Comparison of ENCODE assay signal across 8 cellular contexts in the genomic region with DNA sequence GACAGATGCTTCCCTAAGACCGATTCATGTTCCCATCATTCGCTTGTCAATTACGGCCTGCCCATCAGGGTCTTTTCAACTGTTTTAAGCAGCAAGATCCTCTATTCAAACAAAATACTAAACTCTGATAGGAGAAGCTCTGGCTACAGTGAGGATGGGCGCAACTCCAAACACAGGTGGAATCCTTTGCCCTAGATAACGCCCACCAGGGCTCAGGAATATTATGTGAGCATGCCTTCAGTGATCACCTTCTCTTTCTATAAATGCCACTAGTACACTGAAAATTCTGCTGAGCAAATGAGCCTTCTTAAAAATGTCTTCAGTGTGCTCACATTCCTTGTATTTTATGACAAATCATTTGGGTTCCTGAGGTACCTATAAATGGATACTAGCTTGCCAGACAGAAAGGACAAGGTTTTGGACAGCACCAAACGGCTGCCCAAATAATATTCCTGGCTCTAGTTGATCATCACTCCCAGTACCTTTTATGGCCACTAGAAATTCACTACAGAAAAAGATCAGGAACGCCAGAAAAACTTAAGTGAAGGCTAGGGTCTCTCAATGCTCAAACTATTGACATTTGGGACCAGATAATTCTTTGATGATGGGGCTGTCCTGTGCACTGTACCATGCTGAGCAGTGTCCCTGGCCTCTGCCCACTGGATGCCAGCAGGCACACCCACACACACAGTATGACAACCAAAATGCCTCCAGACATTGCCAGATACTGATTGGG. TPM values are rescaled to one million over a fixed set of nuclear protein-coding genes. Genes with fewer than 3 reads are reported as not detected.
DNase-seq lines count a peak whose midpoint lies in the region; ATAC-seq, FAIRE-seq and TF ChIP-seq lines count a peak whose summit lies in the region.

No MANE protein-coding gene starts in this region.

- no peak overlapping the region for H4K8ac ChIP-seq in H9 (replicated peaks; ENCODE audit: insufficient read length, low read depth, low read length)

- H3K36me3 Mint-ChIP-seq in H9 (ENCODE audit: insufficient read depth in 1 of 3, low read depth in 3 of 3) (peaks cover 40 to 70% (median 56%) of the 10 kb centered on the region in 3 experiments; a peak in 6 of 7 replicates), astrocyte (ENCODE audit: low read depth, unreplicated experiment) (peaks cover 13% of the 10 kb centered on the region)

- H3K9me3 Mint-ChIP-seq in H9 (no peaks in the 10 kb centered on the region), astrocyte (ENCODE audit: unreplicated experiment) (no peaks in the 10 kb centered on the region)

- H3K27ac ChIP-seq in 22Rv1 (peak overlapping the region; percentile 18; the same call in 1 of the 2 replicates), H9 (ENCODE audit: insufficient read length, low read depth, low read length) (no peak overlapping the region), astrocyte (ENCODE audit: low read depth, low read length) (peak overlapping the region; percentile 71)

- no peak overlapping the region for H3K4me3 ChIP-seq in astrocyte (ENCODE audit: insufficient read depth, low read depth, low read length)
- peak overlapping the region; percentile 29 for H3K4me3 ChIP-seq in mononuclear cell (ENCODE audit: low read length)

- peaks cover 9% of the 10 kb centered on the region for H3K79me1 ChIP-seq in H9 (ENCODE audit: insufficient read depth, low read depth, low read length, poor library complexity, severe bottlenecking)

- H3K4ac ChIP-seq in H9 (ENCODE audit: low read depth, low read length): no peak overlapping the region

- H3K9ac ChIP-seq in H9 (ENCODE audit: extremely low read depth, insufficient read length, low read length) (no peak overlapping the region), astrocyte (ENCODE audit: low read length) (peak overlapping the region; percentile 71)

- H3K4me1 ChIP-seq in H9 (ENCODE audit: insufficient read depth, low read length) (no peaks in the 10 kb centered on the region), astrocyte (ENCODE audit: insufficient read depth, low read length) (peaks cover 31% of the 10 kb centered on the region), mononuclear cell (ENCODE audit: insufficient read depth, low read length) (peaks cover 87% of the 10 kb centered on the region)

- H2BK120ac ChIP-seq in H9 (ENCODE audit: low read depth, low read length, poor library complexity, severe bottlenecking): no peak overlapping the region

- H2BK5ac ChIP-seq in H9 (ENCODE audit: insufficient read length, low read length): no peak overlapping the region

- H3K4me3 Mint-ChIP-seq in H9 (no peak overlapping the region), astrocyte (ENCODE audit: unreplicated experiment) (no peak overlapping the region)

- H3K9me3 ChIP-seq in H9 (ENCODE audit: control insufficient read depth, low read depth, low read length): no peaks in the 10 kb centered on the region
- H3K9me3 ChIP-seq in astrocyte (ENCODE audit: insufficient read depth, low read depth, low read length): no peaks in the 10 kb centered on the region
- H3K9me3 ChIP-seq in mononuclear cell (ENCODE audit: low read depth, low read length): no peaks in the 10 kb centered on the region

- H4K20me1 ChIP-seq in H9 (ENCODE audit: control insufficient read depth, insufficient read depth, insufficient read length) (no peaks in the 10 kb centered on the region), astrocyte (ENCODE audit: insufficient read depth, low read length) (peaks cover 54% of the 10 kb centered on the region)

- H3K4me2 ChIP-seq in H9 (ENCODE audit: insufficient read depth, insufficient read length, low read length) (no peak overlapping the region), astrocyte (ENCODE audit: low read length) (peak overlapping the region; percentile 67)

- peaks cover 65 to 79% of the 10 kb centered on the region in 2 experiments for H3K4me1 Mint-ChIP-seq in H9
- peaks cover 39% of the 10 kb centered on the region for H3K4me1 Mint-ChIP-seq in astrocyte (ENCODE audit: low read depth, unreplicated experiment)

- H3K79me2 ChIP-seq in H9 (ENCODE audit: insufficient read depth, low read length): peaks cover 56% of the 10 kb centered on the region
- peaks cover 97% of the 10 kb centered on the region for H3K79me2 ChIP-seq in astrocyte (ENCODE audit: insufficient read depth, low read length)

- no peak overlapping the region for H3K23ac ChIP-seq in H9 (ENCODE audit: insufficient read length, low read depth, low read length)

- no peak overlapping the region for H3T11ph ChIP-seq in H9 (ENCODE audit: low read length)

- H3K18ac ChIP-seq in H9 (ENCODE audit: insufficient read length, low read depth, low read length): no peak overlapping the region

- H2AFZ ChIP-seq in H9 (ENCODE audit: low read length): no peak overlapping the region
- no peak overlapping the region for H2AFZ ChIP-seq in astrocyte (ENCODE audit: low read depth, low read length)

- FAIRE-seq in astrocyte (lab: Jason Lieb, UNC): no peak

- H2BK15ac ChIP-seq in H9 (ENCODE audit: low read depth, low read length): no peak overlapping the region

- no peak overlapping the region for H3K14ac ChIP-seq in H9 (ENCODE audit: insufficient read depth, low read length)

- no peak for DNase-seq in H9
- DNase-seq in astrocyte (ENCODE audit: low read depth): no peak
- no peak for DNase-seq in occipital lobe (lab: John Stamatoyannopoulos, UW)
- DNase-seq in UCSD-AML1 (lab: John Stamatoyannopoulos, UW; ENCODE audit: unreplicated experiment): no peak
- DNase-seq in NCI-H187 (lab: John Stamatoyannopoulos, UW): no peak

- ATAC-seq in HG03442 (IDR thresholded peaks at IDR 0.05; ENCODE audit: unreplicated experiment): no peak

- H3K27ac Mint-ChIP-seq in H9 (peak overlapping the region in 2 of 3 experiments; percentile 23 to 95; a peak in 5 of 7 replicates), astrocyte (ENCODE audit: unreplicated experiment) (no peak overlapping the region)

- no peak overlapping the region for H3K56ac ChIP-seq in H9 (ENCODE audit: insufficient read length, low read depth, low read length)

- no peak overlapping the region for H4K91ac ChIP-seq in H9 (ENCODE audit: insufficient read length, low read depth, low read length)

- no peak overlapping the region for H2BK20ac ChIP-seq in H9 (ENCODE audit: low read depth, low read length, poor library complexity, severe bottlenecking)

- H3K23me2 ChIP-seq in H9 (ENCODE audit: insufficient read length, low read depth, low read length, poor library complexity, severe bottlenecking): no peaks in the 10 kb centered on the region

- no CpG with 5 or more reads among the region's 7 CpGs for WGBS in H9 (ENCODE audit: extremely low coverage, insufficient read length, low lambda C conversion rate)

- H3K27me3 Mint-ChIP-seq in H9 (ENCODE audit: low read depth) (no peaks in the 10 kb centered on the region), astrocyte (ENCODE audit: low read depth, unreplicated experiment) (no peaks in the 10 kb centered on the region)

- H2AK5ac ChIP-seq in H9 (ENCODE audit: insufficient read length, low read length): no peak overlapping the region

- no peak overlapping the region for H4K5ac ChIP-seq in H9 (ENCODE audit: insufficient read length, low read depth, low read length)

- H2BK12ac ChIP-seq in H9 (ENCODE audit: insufficient read length, low read depth, low read length): no peak overlapping the region

- peaks cover 43% of the 10 kb centered on the region for H3K36me3 ChIP-seq in astrocyte (ENCODE audit: insufficient read depth, low read length)

- TF ChIP-seq CTCF in 22Rv1 (IDR thresholded peaks at IDR 0.05) (no peak), H9 (conservative IDR thresholded peaks at IDR 0.05) (peak; percentile 24; the same call in 1 of the 3 replicates), astrocyte (IDR thresholded peaks at IDR 0.05; ENCODE audit: insufficient read depth, low read depth, low read length) (no peak)

- H3K27me3 ChIP-seq in H9 (ENCODE audit: insufficient read depth, low read length): no peaks in the 10 kb centered on the region
- H3K27me3 ChIP-seq in astrocyte (ENCODE audit: insufficient read depth, low read length): no peaks in the 10 kb centered on the region
- no peaks in the 10 kb centered on the region for H3K27me3 ChIP-seq in mononuclear cell (ENCODE audit: insufficient read depth, low read length)

RNA-seq across cellular contexts. Expression of a gene that starts 13.1 kb away (rescaled TPM):
- total RNA-seq in H9 (2021): 79.2 and 82.8 TPM in 2 replicates
- total RNA-seq in astrocyte: 54.6 and 57.9 TPM in 2 replicates
- total RNA-seq in mononuclear cell: 65.8 TPM
- 7.3 TPM for total RNA-seq in occipital lobe
